11 cellular contexts compared by ENCODE assay signal in genomic region chr7:84637568-84638338, GRCh38.
DNase-seq lines count a peak whose midpoint lies in the region; ATAC-seq and TF ChIP-seq lines count a peak whose summit lies in the region.
"Had no signal": no experiment of that assay in that cellular context is flagged by ENCODE, and none has a peak within 500 bp of the region (broad histone marks: within the 10 kb centered on the region; RNA-seq: fewer than 3 reads in every experiment).

No MANE protein-coding gene starts in this region.

- no peaks in the 10 kb centered on the region for H3K27me3 ChIP-seq in HUES64 (ENCODE audit: insufficient read depth, low read length)

- H3K9me3 ChIP-seq in HUES64 (ENCODE audit: insufficient read depth, low read depth, low read length), result peaks cover 11% of the 10 kb centered on the region

- ATAC-seq in GM18520 (IDR thresholded peaks at IDR 0.05; ENCODE audit: unreplicated experiment), result no peak
- ATAC-seq in GM18868 (IDR thresholded peaks at IDR 0.05; ENCODE audit: unreplicated experiment), result no peak
- ATAC-seq: activated CD4-positive, CD25-positive, alpha-beta regulatory T cell treated with anti-CD3 and anti-CD28 coated beads, Interleukin-2, amount 50 U/mL, for 24 hours had no signal

- peak overlapping the region; percentile 57 for H3K27ac ChIP-seq in HUES64 (ENCODE audit: low read depth, low read length)

- peak; percentile 62 for DNase-seq in AG04449 (ENCODE audit: low read depth, low spot score)
- DNase-seq in dedifferentiated amniotic fluid mesenchymal stem cell (ENCODE audit: extremely low spot score), result peak; percentile 74
- DNase-seq in medulla oblongata (ENCODE audit: extremely low spot score), result peak; percentile 3
- no peak for DNase-seq in NCI-H187 treated with DMSO at 0.1 percent for 48 hours (lab: John Stamatoyannopoulos, UW)
- DNase-seq in NCI-H510A treated with DMSO at 0.1 percent for 48 hours (lab: John Stamatoyannopoulos, UW), result no peak
- DNase-seq: CD8-positive, alpha-beta memory T cell; NCI-H2107 had no signal

- POLR2A ChIA-PET in AG04449 (lab: Yijun Ruan, JAX), result interaction anchor here (1.7 kb wide), 1 partner anchor 10 kb away, joined by 8 read pairs; no protein-coding TSS in a partner anchor

- CTCF ChIA-PET in AG04449 (lab: Yijun Ruan, JAX), result no interaction called here

- no peaks in the 10 kb centered on the region for H3K36me3 ChIP-seq in HUES64 (ENCODE audit: insufficient read depth, low read length)

- TF ChIP-seq CTCF in AG04449 (IDR thresholded peaks at IDR 0.05; ENCODE audit: insufficient read depth, low read length, missing control alignments), result no peak

- H3K9ac ChIP-seq in HUES64 (ENCODE audit: low read depth, low read length), result 0 out of 2 replicates have a peak overlapping the region, but pooled peaks have one; percentile 28

- H3K4me1 ChIP-seq in HUES64 (ENCODE audit: insufficient read depth, low read length), result peaks cover 36% of the 10 kb centered on the region

- H3K4me3 ChIP-seq in AG04449 (ENCODE audit: low read depth, low read length), result no peak overlapping the region
- H3K4me3 ChIP-seq in HUES64 (ENCODE audit: low read length), result no peak overlapping the region

- WGBS in HUES64, result 85% methylated on average over 2 of the region's 2 CpGs

Comparison
In these comparisons a context has a peak if more than half of its experiments do, and no peak if none do; other contexts are left out.
1. DNase-seq: peak in AG04449 (single experiment), dedifferentiated amniotic fluid mesenchymal stem cell (single experiment) and medulla oblongata (single experiment); none in NCI-H187 treated with DMSO at 0.1 percent for 48 hours (single experiment) and NCI-H510A treated with DMSO at 0.1 percent for 48 hours (single experiment).